1 cellular context compared by ENCODE assay signal in genomic region chr6:24777227-24777626, GRCh38.
TF ChIP-seq lines count a peak whose summit lies in the region.

No MANE protein-coding gene starts in this region.

TF ChIP-seq in WTC11, 78 proteins besides CTCF, POLR2A, EP300 and RAD21:
- no peak for TF ChIP-seq STAT6 (CRISPR knock-in tag; conservative IDR thresholded peaks at IDR 0.05; ENCODE audit: low read depth)
- no peak for TF ChIP-seq NR3C1 (CRISPR knock-in tag; conservative IDR thresholded peaks at IDR 0.05; ENCODE audit: low read depth)
- no peak for TF ChIP-seq ZMAT4 (CRISPR knock-in tag; IDR thresholded peaks at IDR 0.05)
TF ChIP-seq in WTC11: peak in this region for 0.
